ENCODE assay signal across 23 cellular contexts in the genomic region with DNA sequence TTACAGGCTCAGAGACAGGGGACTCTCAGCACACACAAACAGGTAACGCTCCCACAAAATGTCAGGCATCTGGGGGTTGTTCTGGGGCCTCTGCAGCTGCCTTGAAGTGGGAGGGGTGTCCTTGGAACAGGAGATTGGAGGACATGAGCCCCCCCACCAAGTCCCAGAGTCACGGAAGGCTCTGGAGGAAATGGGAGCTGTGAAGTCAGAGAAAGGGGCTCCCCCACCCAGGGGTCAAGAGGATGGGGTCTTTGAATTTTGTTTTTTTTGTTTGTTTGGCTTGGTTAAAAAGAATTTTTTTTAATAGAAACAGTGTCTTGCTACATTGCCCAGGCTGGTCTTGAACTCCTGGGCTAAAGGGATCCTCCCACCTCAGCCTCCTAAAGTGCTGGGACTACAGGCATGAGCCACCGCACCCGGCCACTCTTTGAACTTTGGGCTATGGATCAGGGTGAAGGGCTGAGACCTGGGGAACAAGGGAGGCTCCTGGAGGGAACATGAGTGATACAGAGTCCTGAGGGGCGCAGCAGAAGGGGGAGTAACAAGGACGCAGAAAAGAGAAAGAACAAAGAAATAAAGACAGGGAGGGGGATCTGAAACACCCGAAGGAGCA. TPM values are rescaled to one million over a fixed set of nuclear protein-coding genes. Genes with fewer than 3 reads are reported as not detected.
A peak's percentile ranks its signal among the peaks of the same experiment; 100 is the strongest.
DNase-seq lines count a peak whose midpoint lies in the region; ATAC-seq, FAIRE-seq and TF ChIP-seq lines count a peak whose summit lies in the region.
"Had no signal": no experiment of that assay in that cellular context is flagged by ENCODE, and none has a peak within 500 bp of the region (broad histone marks: within the 10 kb centered on the region; RNA-seq: fewer than 3 reads in every experiment).

No MANE protein-coding gene starts in this region.

- H3K27me3 ChIP-seq in astrocyte (ENCODE audit: insufficient read depth, low read length) (no peaks in the 10 kb centered on the region), esophagus squamous epithelium (no peaks in the 10 kb centered on the region), prostate gland (replicated peaks; ENCODE audit: insufficient read depth) (no peaks in the 10 kb centered on the region), tibial nerve (no peaks in the 10 kb centered on the region), A673 (replicated peaks; ENCODE audit: insufficient read depth, low read depth, low read length, poor library complexity) (no peaks in the 10 kb centered on the region)

- peaks cover 47% of the 10 kb centered on the region for H3K79me2 ChIP-seq in astrocyte (ENCODE audit: insufficient read depth, low read length)

- no peak overlapping the region for H3K9ac ChIP-seq in astrocyte (ENCODE audit: low read length)
- H3K9ac ChIP-seq: GM23248, parathyroid adenoma had no signal

- no peak overlapping the region for H2AFZ ChIP-seq in astrocyte (ENCODE audit: low read depth, low read length)
- H2AFZ ChIP-seq: GM23248, parathyroid adenoma had no signal

- no TSS peak for BruUV-seq in A673 (replicated peaks; lab: Mats Ljungman, UMichigan)

- DNase-seq in astrocyte (ENCODE audit: low read depth) (no peak), esophagus squamous epithelium (lab: John Stamatoyannopoulos, UW) (no peak), prostate gland (ENCODE audit: low spot score) (no peak), tibial nerve (ENCODE audit: low spot score in 2 of 2) (no peak), A673 (ENCODE audit: low spot score) (no peak), GM12892 (ENCODE audit: insufficient read length) (no peak)
- DNase-seq: activated CD4-positive, CD25-positive, alpha-beta regulatory T cell; activated CD8-positive, alpha-beta T cell treated with anti-CD3 and anti-CD28 coated beads for 36 hours; activated naive CD4-positive, alpha-beta T cell treated with anti-CD3 and anti-CD28 coated beads, Interleukin-2, amount 10 ng/mL, durations not matched to agents 7 days and 5 days; activated T-cell treated with anti-CD3 and anti-CD28 coated beads, Interleukin-2, amount 50 U/mL, for 1 hour; anterior cingulate cortex; CD8-positive, alpha-beta memory T cell; GM23248; immature natural killer cell; NCI-H524 treated with DMSO at 0.1 percent for 48 hours; stimulated activated CD4-positive, alpha-beta T cell treated with anti-CD3 and anti-CD28 coated beads, Interleukin-4, amount 100 ng/mL, for 4 hours; T1000 had no signal

- TF ChIP-seq CTCF in astrocyte (IDR thresholded peaks at IDR 0.05; ENCODE audit: insufficient read depth, low read depth, low read length), result no peak
- no peak for TF ChIP-seq CTCF in esophagus squamous epithelium (IDR thresholded peaks at IDR 0.05)
- TF ChIP-seq CTCF in prostate gland (IDR thresholded peaks at IDR 0.05), result no peak
- no peak for TF ChIP-seq CTCF in tibial nerve (IDR thresholded peaks at IDR 0.05)
- TF ChIP-seq CTCF in A673 (conservative IDR thresholded peaks at IDR 0.05; ENCODE audit: low read depth, low read length), result no peak

- ATAC-seq in HG03097 (IDR thresholded peaks at IDR 0.05; ENCODE audit: low FRiP score, unreplicated experiment), result no peak
- ATAC-seq: activated CD8-positive, alpha-beta T cell treated with anti-CD3 and anti-CD28 coated beads for 36 hours; GM12878 had no signal

- POLR2A ChIA-PET in A673 (lab: Charles Lee; ENCODE audit: low non-redundant PET), result no interaction called here

- H3K4me3 Mint-ChIP-seq in astrocyte (ENCODE audit: unreplicated experiment), result no peak overlapping the region
- H3K4me3 Mint-ChIP-seq: activated CD8-positive, alpha-beta T cell treated with anti-CD3 and anti-CD28 coated beads for 36 hours; activated naive CD4-positive, alpha-beta T cell treated with anti-CD3 and anti-CD28 coated beads, Interleukin-2, amount 10 ng/mL, durations not matched to agents 7 days and 5 days; CD8-positive, alpha-beta memory T cell; immature natural killer cell had no signal

- H3K36me3 Mint-ChIP-seq in astrocyte (ENCODE audit: low read depth, unreplicated experiment), result peaks cover 36% of the 10 kb centered on the region
- H3K36me3 Mint-ChIP-seq: activated naive CD4-positive, alpha-beta T cell treated with anti-CD3 and anti-CD28 coated beads, Interleukin-2, amount 10 ng/mL, durations not matched to agents 7 days and 5 days; CD8-positive, alpha-beta memory T cell; immature natural killer cell had no signal

- H3K27ac ChIP-seq in astrocyte (ENCODE audit: low read depth, low read length), result no peak overlapping the region
- H3K27ac ChIP-seq in esophagus squamous epithelium, result peak overlapping the region; percentile 71 to 92 (median 88)
- peak overlapping the region; percentile 72 to 84 for H3K27ac ChIP-seq in prostate gland
- H3K27ac ChIP-seq in tibial nerve, result peak overlapping the region; percentile 29 to 93 (median 86)
- H3K27ac ChIP-seq in A673 (ENCODE audit: low read depth, low read length, poor library complexity, severe bottlenecking), result no peak overlapping the region
- H3K27ac ChIP-seq: GM23248, parathyroid adenoma, RWPE1 had no signal

- peaks cover 5% of the 10 kb centered on the region for H3K36me3 ChIP-seq in astrocyte (ENCODE audit: insufficient read depth, low read length)
- H3K36me3 ChIP-seq in esophagus squamous epithelium, result no peaks in the 10 kb centered on the region
- no peaks in the 10 kb centered on the region for H3K36me3 ChIP-seq in prostate gland
- no peaks in the 10 kb centered on the region for H3K36me3 ChIP-seq in tibial nerve
- no peaks in the 10 kb centered on the region for H3K36me3 ChIP-seq in A673 (ENCODE audit: insufficient read depth, low read length, poor library complexity, severe bottlenecking)
- H3K36me3 ChIP-seq: spleen had no signal

- no peaks in the 10 kb centered on the region for H3K27me3 Mint-ChIP-seq in astrocyte (ENCODE audit: low read depth, unreplicated experiment)
- H3K27me3 Mint-ChIP-seq: activated CD8-positive, alpha-beta T cell treated with anti-CD3 and anti-CD28 coated beads for 36 hours had no signal

- H3K4me1 ChIP-seq in astrocyte (ENCODE audit: insufficient read depth, low read length) (peaks cover 5% of the 10 kb centered on the region), esophagus squamous epithelium (peaks cover 13 to 96% (median 43%) of the 10 kb centered on the region in 3 donors), prostate gland (replicated peaks) (peaks cover 14% of the 10 kb centered on the region), tibial nerve (peaks cover 4 to 72% (median 42%) of the 10 kb centered on the region in 4 donors), A673 (ENCODE audit: insufficient read depth, low read length, poor library complexity, severe bottlenecking) (no peaks in the 10 kb centered on the region)

- peak overlapping the region; percentile 66 for H3K27ac Mint-ChIP-seq in astrocyte (ENCODE audit: unreplicated experiment)
- H3K27ac Mint-ChIP-seq: activated CD8-positive, alpha-beta T cell treated with anti-CD3 and anti-CD28 coated beads for 36 hours; activated naive CD4-positive, alpha-beta T cell treated with anti-CD3 and anti-CD28 coated beads, Interleukin-2, amount 10 ng/mL, durations not matched to agents 7 days and 5 days; immature natural killer cell had no signal

- H3K9me3 ChIP-seq in astrocyte (ENCODE audit: insufficient read depth, low read depth, low read length) (no peaks in the 10 kb centered on the region), esophagus squamous epithelium (no peaks in the 10 kb centered on the region), prostate gland (no peaks in the 10 kb centered on the region), tibial nerve (no peaks in the 10 kb centered on the region), A673 (ENCODE audit: low read depth, low read length, poor library complexity, severe bottlenecking) (no peaks in the 10 kb centered on the region)
- H3K9me3 ChIP-seq: spleen had no signal

- H3K9me3 Mint-ChIP-seq in astrocyte (ENCODE audit: unreplicated experiment), result no peaks in the 10 kb centered on the region
- H3K9me3 Mint-ChIP-seq: activated CD8-positive, alpha-beta T cell treated with anti-CD3 and anti-CD28 coated beads for 36 hours; activated naive CD4-positive, alpha-beta T cell treated with anti-CD3 and anti-CD28 coated beads, Interleukin-2, amount 10 ng/mL, durations not matched to agents 7 days and 5 days; CD8-positive, alpha-beta memory T cell; immature natural killer cell had no signal

- TF ChIP-seq EP300 in tibial nerve (IDR thresholded peaks at IDR 0.05), result no peak

- H4K20me1 ChIP-seq in astrocyte (ENCODE audit: insufficient read depth, low read length), result peaks cover 72% of the 10 kb centered on the region

- TF ChIP-seq POLR2A in esophagus squamous epithelium (IDR thresholded peaks at IDR 0.05), result no peak
- TF ChIP-seq POLR2A in prostate gland (IDR thresholded peaks at IDR 0.05), result no peak
- TF ChIP-seq POLR2A in tibial nerve (IDR thresholded peaks at IDR 0.05), result no peak
- no peak for TF ChIP-seq POLR2A in GM12892 (IDR thresholded peaks at IDR 0.05; ENCODE audit: low read depth, low read length)

- no peak overlapping the region for H3K4me3 ChIP-seq in astrocyte (ENCODE audit: insufficient read depth, low read depth, low read length)
- H3K4me3 ChIP-seq in esophagus squamous epithelium, result no peak overlapping the region
- no peak overlapping the region for H3K4me3 ChIP-seq in prostate gland
- H3K4me3 ChIP-seq in tibial nerve, result no peak overlapping the region
- no peak overlapping the region for H3K4me3 ChIP-seq in A673 (ENCODE audit: low read depth, low read length, poor library complexity, severe bottlenecking)
- H3K4me3 ChIP-seq: GM12878, GM23248, spleen had no signal

- no peak overlapping the region for H3K4me2 ChIP-seq in astrocyte (ENCODE audit: low read length)

- FAIRE-seq in astrocyte (lab: Jason Lieb, UNC), result no peak
- no peak for FAIRE-seq in GM12892 (lab: Jason Lieb, UNC)
- FAIRE-seq: GM12878, GM19239 had no signal

- CTCF ChIA-PET in A673 (lab: Charles Lee), result no interaction called here

- intact Hi-C loops in esophagus squamous epithelium (cut with DNase I) (no loop called here), prostate gland (cut with DNase I) (no loop called here), A673 (cut with micrococcal nuclease; ENCODE audit: unreplicated experiment) (no loop called here)

- peaks cover 40% of the 10 kb centered on the region for H3K4me1 Mint-ChIP-seq in astrocyte (ENCODE audit: low read depth, unreplicated experiment)
- H3K4me1 Mint-ChIP-seq: activated naive CD4-positive, alpha-beta T cell treated with anti-CD3 and anti-CD28 coated beads, Interleukin-2, amount 10 ng/mL, durations not matched to agents 7 days and 5 days; CD8-positive, alpha-beta memory T cell; immature natural killer cell had no signal

- WGBS in esophagus squamous epithelium, 2 donors, result 55 to 78% methylated on average over 4 to 5 of the region's 7 CpGs
- WGBS in prostate gland, result 70% methylated on average over 7 of the region's 7 CpGs
- 73% methylated on average over 7 of the region's 7 CpGs for WGBS in tibial nerve, 2 donors

RNA-seq across cellular contexts. Expression of gene TNS1, which starts 46.8 kb away (rescaled TPM):
- total RNA-seq in astrocyte, result 219 and 264 TPM in 2 replicates
- 100 to 1,000 TPM in 1 of 4 donors, 10 to 100 TPM in 3; 34.7 to 201 (median 59.2) TPM for total RNA-seq in esophagus squamous epithelium
- total RNA-seq in prostate gland, result 100 to 1,000 TPM; 238 to 659 TPM
- 100 to 1,000 TPM; 461 to 648 (median 565) TPM for total RNA-seq in tibial nerve
- 88.9 and 99.6 TPM in 2 replicates for total RNA-seq in A673 (2021)
- 1.6 TPM for polyA plus RNA-seq in GM12892 (2012; ENCODE audit: missing spikeins)
- polyA plus RNA-seq: CD8-positive, alpha-beta memory T cell had no signal

Comparison
In these comparisons a context has a peak if more than half of its experiments do, and no peak if none do; other contexts are left out.
1. H3K27ac ChIP-seq: peak in esophagus squamous epithelium (4 of 4), prostate gland (2 of 2) and tibial nerve (4 of 4); none in astrocyte (single experiment) and A673 (single experiment).